ENCODE assay signal across 8 cellular contexts in genomic region chr11:82920227-82920626, GRCh38. TPM values are rescaled to one million over a fixed set of nuclear protein-coding genes. Genes with fewer than 3 reads are reported as not detected.
DNase-seq lines count a peak whose midpoint lies in the region; ATAC-seq, FAIRE-seq and TF ChIP-seq lines count a peak whose summit lies in the region.
"Not testable (repeated sequence)": the region's sequence is repeated elsewhere in the genome, so short reads cannot be mapped to it uniquely, and the experiment has no call there.

No MANE protein-coding gene starts in this region.

- not testable (repeated sequence) for H3K27me3 ChIP-seq in OCI-LY1 (ENCODE audit: insufficient read depth, low read length); naive thymus-derived CD4-positive, alpha-beta T cell (ENCODE audit: control insufficient read depth in 2 of 2, insufficient read depth in 2 of 2, low read length in 2 of 2); transverse colon

- not testable (repeated sequence) for H3K79me2 ChIP-seq in OCI-LY1 (ENCODE audit: insufficient read depth, low read length)

- intact Hi-C loops in CD14-positive monocyte (cut with micrococcal nuclease); transverse colon (cut with DNase I; ENCODE audit: low total_unique reads): not testable (repeated sequence)
- intact Hi-C loops in activated CD4-positive, alpha-beta T cell treated with anti-CD3 and anti-CD28 coated beads, Interleukin-2, amount 10 ng/mL, durations not matched to agents 24 days and 14 days (cut with micrococcal nuclease): loop anchor here (1.0 to 5.0 kb wide), 5 partner anchors 19 to 237 kb away; partner anchors contain the start of genes DDIAS, PCF11 and PRCP
- intact Hi-C loops in activated T-helper 2 cell treated with anti-CD3 and anti-CD28 coated beads, Interferon-gamma antibody, Interleukin-2, Interleukin-4, amounts not matched to agents 10 μg/mL and 5 μg/mL and 100 μg/mL, durations not matched to agents 14 hours and 24 hours and 36 hours (cut with micrococcal nuclease): loop anchor here (1.0 to 2.0 kb wide), 5 partner anchors 19 to 87 kb away; partner anchors contain the start of gene DDIAS
- intact Hi-C loops in naive thymus-derived CD4-positive, alpha-beta T cell (cut with micrococcal nuclease): loop anchor here in 1 of 2 donors (1.0 to 5.0 kb wide), 6 partner anchors 19 to 237 kb away; partner anchors contain the start of genes DDIAS and PCF11

- POLR2A ChIA-PET in naive thymus-derived CD4-positive, alpha-beta T cell (lab: Charles Lee): interaction anchor here (1.1 to 2.9 kb wide), 10 partner anchors 9 to 236 kb away, joined by 4 to 13 read pairs (median 6); partner anchors contain the start of genes DDIAS, PCF11 and RAB30

- in situ Hi-C loops in transverse colon (cut with MboI; ENCODE audit: low pct_ligation_motif_present in 1 of 4, low pct_unique_long_range_greater_than_20kb in 1 of 4, low sequenced_read_pairs in 3 of 4): loop anchor here in 2 of 4 donors (25.0 kb wide), 2 partner anchors 167 to 242 kb away; partner anchors contain the start of gene PCF11 (in 1 of the 2)

- H3F3A ChIP-seq in OCI-LY1 (ENCODE audit: insufficient read depth, low read length): not testable (repeated sequence)

- H3K27ac Mint-ChIP-seq in CD14-positive monocyte: peak overlapping the region in 6 of 7 donors; percentile 18 to 89 (median 76)
- H3K27ac Mint-ChIP-seq in activated CD4-positive, alpha-beta T cell treated with anti-CD3 and anti-CD28 coated beads, Interleukin-2, amount 10 ng/mL, durations not matched to agents 24 days and 14 days: peak overlapping the region; percentile 90
- peak overlapping the region; percentile 85 for H3K27ac Mint-ChIP-seq in activated T-helper 2 cell treated with anti-CD3 and anti-CD28 coated beads, Interferon-gamma antibody, Interleukin-2, Interleukin-4, amounts not matched to agents 10 μg/mL and 5 μg/mL and 100 μg/mL, durations not matched to agents 14 hours and 24 hours and 36 hours
- H3K27ac Mint-ChIP-seq in naive thymus-derived CD4-positive, alpha-beta T cell: peak overlapping the region; percentile 87 to 97 (median 90)

- H3K9me3 ChIP-seq in OCI-LY1 (ENCODE audit: low read length); naive thymus-derived CD4-positive, alpha-beta T cell (ENCODE audit: control insufficient read depth in 2 of 3, low read length in 3 of 3); transverse colon: not testable (repeated sequence)

- CTCF ChIA-PET in naive thymus-derived CD4-positive, alpha-beta T cell (lab: Charles Lee): interaction anchor here (0.6 to 1.4 kb wide), 3 partner anchors 12 to 120 kb away, joined by 3 to 4 read pairs (median 3); partner anchors contain the start of gene DDIAS

- H4K20me1 ChIP-seq in OCI-LY1 (ENCODE audit: insufficient read depth, low read length): not testable (repeated sequence)

- ATAC-seq in naive thymus-derived CD4-positive, alpha-beta T cell: not testable (repeated sequence)

- H3K4me2 ChIP-seq in OCI-LY1 (ENCODE audit: low read length): peak overlapping the region; percentile 26; the same call in 1 of the 2 replicates

- peak overlapping the region; percentile 60 for H3K27ac ChIP-seq in OCI-LY1 (ENCODE audit: low read depth, low read length, poor library complexity, severe bottlenecking)
- peak overlapping the region; percentile 31 for H3K27ac ChIP-seq in naive thymus-derived CD4-positive, alpha-beta T cell (ENCODE audit: low read depth, low read length)
- peak overlapping the region; percentile 31 to 64 (median 48) for H3K27ac ChIP-seq in transverse colon

- peak overlapping the region in 1 of 2 donors; percentile 58 for H3K4me3 Mint-ChIP-seq in CD14-positive monocyte
- peak overlapping the region; percentile 79 for H3K4me3 Mint-ChIP-seq in activated CD4-positive, alpha-beta T cell treated with anti-CD3 and anti-CD28 coated beads, Interleukin-2, amount 10 ng/mL, durations not matched to agents 24 days and 14 days
- peak overlapping the region; percentile 62 for H3K4me3 Mint-ChIP-seq in activated T-helper 2 cell treated with anti-CD3 and anti-CD28 coated beads, Interferon-gamma antibody, Interleukin-2, Interleukin-4, amounts not matched to agents 10 μg/mL and 5 μg/mL and 100 μg/mL, durations not matched to agents 14 hours and 24 hours and 36 hours (ENCODE audit: low read depth)
- peak overlapping the region; percentile 65 to 86 (median 76) for H3K4me3 Mint-ChIP-seq in naive thymus-derived CD4-positive, alpha-beta T cell

- H3K36me3 ChIP-seq in OCI-LY1 (ENCODE audit: insufficient read depth, low read length): peaks cover 91% of the 10 kb centered on the region
- H3K36me3 ChIP-seq in naive thymus-derived CD4-positive, alpha-beta T cell (ENCODE audit: control insufficient read depth in 2 of 3, insufficient read depth in 3 of 3, low read length in 3 of 3); transverse colon: not testable (repeated sequence)

- H3K9me2 ChIP-seq in OCI-LY1 (ENCODE audit: low read depth, low read length): not testable (repeated sequence)

- WGBS in transverse colon (ENCODE audit: low coverage in 1 of 2), 2 donors: 25 to 33% methylated on average over 3 of the region's 3 CpGs

- not testable (repeated sequence) for H3K9ac ChIP-seq in OCI-LY1 (ENCODE audit: low read length)

- H2AFZ ChIP-seq in OCI-LY1 (ENCODE audit: low read length): not testable (repeated sequence)

- not testable (repeated sequence) for TF ChIP-seq CTCF in CD14-positive monocyte (IDR thresholded peaks at IDR 0.05); OCI-LY1 (IDR thresholded peaks at IDR 0.05; ENCODE audit: low read length); transverse colon (IDR thresholded peaks at IDR 0.05)

- not testable (repeated sequence) for DNase-seq in CD14-positive monocyte (ENCODE audit: low spot score); GM18507 (ENCODE audit: extremely low spot score, insufficient read length, low read depth); activated T-helper 2 cell treated with anti-CD3 and anti-CD28 coated beads, Interferon-gamma antibody, Interleukin-2, Interleukin-4, amounts not matched to agents 10 μg/mL and 5 μg/mL and 100 μg/mL, durations not matched to agents 14 hours and 24 hours and 36 hours (ENCODE audit: low spot score); transverse colon
- DNase-seq in activated CD4-positive, alpha-beta T cell treated with anti-CD3 and anti-CD28 coated beads, Interleukin-2, amount 10 ng/mL, durations not matched to agents 24 days and 14 days: peak; percentile 76
- peak in 7 of 9 donors; percentile 21 to 69 (median 51) for DNase-seq in naive thymus-derived CD4-positive, alpha-beta T cell

- H3K4me1 Mint-ChIP-seq in CD14-positive monocyte: peaks cover 11% of the 10 kb centered on the region
- peaks cover 38% of the 10 kb centered on the region for H3K4me1 Mint-ChIP-seq in activated CD4-positive, alpha-beta T cell treated with anti-CD3 and anti-CD28 coated beads, Interleukin-2, amount 10 ng/mL, durations not matched to agents 24 days and 14 days
- peaks cover 44% of the 10 kb centered on the region for H3K4me1 Mint-ChIP-seq in activated T-helper 2 cell treated with anti-CD3 and anti-CD28 coated beads, Interferon-gamma antibody, Interleukin-2, Interleukin-4, amounts not matched to agents 10 μg/mL and 5 μg/mL and 100 μg/mL, durations not matched to agents 14 hours and 24 hours and 36 hours (ENCODE audit: low read depth)
- H3K4me1 Mint-ChIP-seq in naive thymus-derived CD4-positive, alpha-beta T cell: peaks cover 19 to 58% (median 55%) of the 10 kb centered on the region in 7 donors

- H3K36me3 Mint-ChIP-seq in CD14-positive monocyte: peaks cover 73 to 85% of the 10 kb centered on the region in 2 donors
- peaks cover 55% of the 10 kb centered on the region for H3K36me3 Mint-ChIP-seq in activated CD4-positive, alpha-beta T cell treated with anti-CD3 and anti-CD28 coated beads, Interleukin-2, amount 10 ng/mL, durations not matched to agents 24 days and 14 days (ENCODE audit: low read depth)
- H3K36me3 Mint-ChIP-seq in activated T-helper 2 cell treated with anti-CD3 and anti-CD28 coated beads, Interferon-gamma antibody, Interleukin-2, Interleukin-4, amounts not matched to agents 10 μg/mL and 5 μg/mL and 100 μg/mL, durations not matched to agents 14 hours and 24 hours and 36 hours (ENCODE audit: low read depth): peaks cover 70% of the 10 kb centered on the region
- H3K36me3 Mint-ChIP-seq in naive thymus-derived CD4-positive, alpha-beta T cell: peaks cover 8 to 51% (median 20%) of the 10 kb centered on the region in 5 donors

- not testable (repeated sequence) for H3K9me3 Mint-ChIP-seq in CD14-positive monocyte
- peaks cover 19% of the 10 kb centered on the region for H3K9me3 Mint-ChIP-seq in activated CD4-positive, alpha-beta T cell treated with anti-CD3 and anti-CD28 coated beads, Interleukin-2, amount 10 ng/mL, durations not matched to agents 24 days and 14 days
- H3K9me3 Mint-ChIP-seq in activated T-helper 2 cell treated with anti-CD3 and anti-CD28 coated beads, Interferon-gamma antibody, Interleukin-2, Interleukin-4, amounts not matched to agents 10 μg/mL and 5 μg/mL and 100 μg/mL, durations not matched to agents 14 hours and 24 hours and 36 hours: peaks cover 18% of the 10 kb centered on the region
- peaks cover 4 to 33% (median 12%) of the 10 kb centered on the region in 11 donors for H3K9me3 Mint-ChIP-seq in naive thymus-derived CD4-positive, alpha-beta T cell

- FAIRE-seq in GM18507 (lab: Jason Lieb, UNC): peak; percentile 67
- peak; percentile 89 for FAIRE-seq in colon (lab: Jason Lieb, UNC)

- not testable (repeated sequence) for TF ChIP-seq POLR2A in transverse colon (IDR thresholded peaks at IDR 0.05)

- not testable (repeated sequence) for H3K27me3 Mint-ChIP-seq in CD14-positive monocyte (ENCODE audit: low read depth in 3 of 3); activated CD4-positive, alpha-beta T cell treated with anti-CD3 and anti-CD28 coated beads, Interleukin-2, amount 10 ng/mL, durations not matched to agents 24 days and 14 days; activated T-helper 2 cell treated with anti-CD3 and anti-CD28 coated beads, Interferon-gamma antibody, Interleukin-2, Interleukin-4, amounts not matched to agents 10 μg/mL and 5 μg/mL and 100 μg/mL, durations not matched to agents 14 hours and 24 hours and 36 hours (ENCODE audit: low read depth); naive thymus-derived CD4-positive, alpha-beta T cell

- peak overlapping the region; percentile 9 for H3K4me3 ChIP-seq in OCI-LY1 (ENCODE audit: low read depth, low read length, poor library complexity, severe bottlenecking)
- peak overlapping the region; percentile 11 for H3K4me3 ChIP-seq in naive thymus-derived CD4-positive, alpha-beta T cell (ENCODE audit: low read length)
- H3K4me3 ChIP-seq in transverse colon: not testable (repeated sequence)

- peaks cover 33% of the 10 kb centered on the region for H3K4me1 ChIP-seq in OCI-LY1 (ENCODE audit: insufficient read depth, low read length, severe bottlenecking)
- peaks cover 10 to 15% of the 10 kb centered on the region in 2 donors for H3K4me1 ChIP-seq in naive thymus-derived CD4-positive, alpha-beta T cell (ENCODE audit: control insufficient read depth in 2 of 2, insufficient read depth in 2 of 2, low read length in 2 of 2)
- not testable (repeated sequence) for H3K4me1 ChIP-seq in transverse colon

- TF ChIP-seq EP300 in transverse colon (IDR thresholded peaks at IDR 0.05; ENCODE audit: low read depth): not testable (repeated sequence)

RNA-seq across cellular contexts. Expression of gene DDIAS, which starts 18.7 kb away (rescaled TPM):
- 10 to 100 TPM; 13.5 to 14.1 TPM for polyA plus RNA-seq in CD14-positive monocyte
- total RNA-seq in activated CD4-positive, alpha-beta T cell treated with anti-CD3 and anti-CD28 coated beads, Interleukin-2, amount 10 ng/mL, durations not matched to agents 24 days and 14 days: 25.2 and 26.9 TPM in 2 replicates
- 17.8 and 18.2 TPM in 2 replicates for total RNA-seq in activated T-helper 2 cell treated with anti-CD3 and anti-CD28 coated beads, Interferon-gamma antibody, Interleukin-2, Interleukin-4, amounts not matched to agents 10 μg/mL and 5 μg/mL and 100 μg/mL, durations not matched to agents 14 hours and 24 hours and 36 hours
- 10 to 100 TPM in 1 of 5 experiments, 1 to 10 TPM in 2, under 1 TPM in 2; 0.57 to 12.7 (median 1.1) TPM for total RNA-seq in naive thymus-derived CD4-positive, alpha-beta T cell
- polyA plus RNA-seq in naive thymus-derived CD4-positive, alpha-beta T cell: 1 to 10 TPM in 1 of 2 donors, under 1 TPM in 1; 0.25 to 1.3 TPM
- total RNA-seq in transverse colon: 1 to 10 TPM in 1 of 4 donors, under 1 TPM in 1, not detected in 2; 0.95 to 1.1 TPM

RNA-seq across cellular contexts. Expression of gene PRCP, which starts 20.0 kb away (rescaled TPM):
- 100 to 1,000 TPM; 186 to 228 TPM for polyA plus RNA-seq in CD14-positive monocyte
- total RNA-seq in activated CD4-positive, alpha-beta T cell treated with anti-CD3 and anti-CD28 coated beads, Interleukin-2, amount 10 ng/mL, durations not matched to agents 24 days and 14 days: 20.6 and 22.6 TPM in 2 replicates
- total RNA-seq in activated T-helper 2 cell treated with anti-CD3 and anti-CD28 coated beads, Interferon-gamma antibody, Interleukin-2, Interleukin-4, amounts not matched to agents 10 μg/mL and 5 μg/mL and 100 μg/mL, durations not matched to agents 14 hours and 24 hours and 36 hours: 23.5 and 27.5 TPM in 2 replicates
- total RNA-seq in naive thymus-derived CD4-positive, alpha-beta T cell: 10 to 100 TPM; 19.9 to 42.3 (median 31.8) TPM
- 10 to 100 TPM; 28.3 to 34.4 TPM for polyA plus RNA-seq in naive thymus-derived CD4-positive, alpha-beta T cell
- total RNA-seq in transverse colon: 10 to 100 TPM; 20.9 to 34.8 (median 29.9) TPM
